Comparison of ENCODE assay signal across 15 cellular contexts in the genomic region with DNA sequence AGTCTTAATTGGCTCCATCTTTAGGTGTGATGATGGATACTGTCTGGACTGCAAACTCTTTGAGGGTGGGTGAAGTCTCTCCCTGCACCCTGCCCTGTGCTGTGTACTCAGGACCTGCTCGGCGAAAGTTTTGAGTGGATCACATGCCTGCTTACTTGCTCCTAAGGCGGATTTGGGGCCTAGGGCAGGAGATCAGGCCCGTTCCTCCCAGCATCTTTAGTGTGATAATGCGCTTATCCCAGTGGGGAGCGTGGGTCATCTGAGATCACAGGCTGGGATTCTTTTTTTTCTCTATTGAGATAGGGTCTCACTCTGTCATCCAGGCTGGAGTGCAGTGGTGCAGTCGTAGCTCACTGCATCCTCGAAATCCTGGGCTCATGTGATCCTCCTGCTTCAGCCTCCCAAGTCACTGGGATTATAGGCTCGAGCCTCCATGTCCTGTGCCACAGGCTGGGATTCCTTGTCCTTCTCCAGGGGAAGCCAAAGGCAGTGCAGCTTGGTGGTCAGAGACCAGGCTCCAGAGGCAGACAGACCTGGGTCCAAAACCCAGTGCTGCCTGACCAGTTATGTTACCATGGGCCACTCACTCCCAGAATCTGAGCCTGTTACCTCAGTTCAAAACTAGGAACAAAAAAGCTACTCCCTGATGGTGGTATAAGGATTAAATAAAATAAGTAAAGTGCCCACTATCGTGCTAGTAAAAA.
"Had no signal": no experiment of that assay in that cellular context is flagged by ENCODE, and none has a peak within 500 bp of the region (broad histone marks: within the 10 kb centered on the region; RNA-seq: fewer than 3 reads in every experiment).

No MANE protein-coding gene starts in this region.

- H3K9me3 Mint-ChIP-seq: activated CD4-positive, alpha-beta T cell treated with anti-CD3 and anti-CD28 coated beads, Interleukin-2, amount 10 ng/mL, durations not matched to agents 24 days and 14 days; activated CD8-positive, alpha-beta T cell treated with anti-CD3 and anti-CD28 coated beads for 36 hours; activated naive CD8-positive, alpha-beta T cell treated with anti-CD3 and anti-CD28 coated beads, Interleukin-2, amount 10 ng/mL, durations not matched to agents 7 days and 5 days; activated T-cell treated with anti-CD3 and anti-CD28 coated beads, Interleukin-2, amount 50 U/mL, for 72 hours had no signal

- H3K27ac Mint-ChIP-seq: activated CD4-positive, alpha-beta T cell treated with anti-CD3 and anti-CD28 coated beads, Interleukin-2, amount 10 ng/mL, durations not matched to agents 24 days and 14 days; activated CD8-positive, alpha-beta T cell treated with anti-CD3 and anti-CD28 coated beads for 36 hours; activated naive CD8-positive, alpha-beta T cell treated with anti-CD3 and anti-CD28 coated beads, Interleukin-2, amount 10 ng/mL, durations not matched to agents 7 days and 5 days; activated T-cell treated with anti-CD3 and anti-CD28 coated beads, Interleukin-2, amount 50 U/mL, for 72 hours had no signal

- H3K27me3 Mint-ChIP-seq: activated CD8-positive, alpha-beta T cell treated with anti-CD3 and anti-CD28 coated beads for 36 hours had no signal

- H3K4me1 Mint-ChIP-seq: activated CD4-positive, alpha-beta T cell treated with anti-CD3 and anti-CD28 coated beads, Interleukin-2, amount 10 ng/mL, durations not matched to agents 24 days and 14 days; activated naive CD8-positive, alpha-beta T cell treated with anti-CD3 and anti-CD28 coated beads, Interleukin-2, amount 10 ng/mL, durations not matched to agents 7 days and 5 days had no signal

- ATAC-seq: activated CD8-positive, alpha-beta T cell treated with anti-CD3 and anti-CD28 coated beads for 36 hours; activated T-cell treated with anti-CD3 and anti-CD28 coated beads, Interleukin-2, amount 50 U/mL, for 72 hours; lower lobe of right lung had no signal

- DNase-seq: activated CD4-positive, alpha-beta T cell treated with anti-CD3 and anti-CD28 coated beads, Interleukin-2, amount 10 ng/mL, durations not matched to agents 24 days and 14 days; activated CD8-positive, alpha-beta T cell treated with anti-CD3 and anti-CD28 coated beads for 36 hours; activated naive CD8-positive, alpha-beta T cell treated with anti-CD3 and anti-CD28 coated beads, Interleukin-2, amount 10 ng/mL, durations not matched to agents 7 days and 5 days; activated T-cell treated with anti-CD3 and anti-CD28 coated beads, Interleukin-2, amount 50 U/mL, for 72 hours; brain microvascular endothelial cell; central memory CD4-positive, alpha-beta T cell; esophagus squamous epithelium; heart right ventricle; lower lobe of right lung; midbrain; spleen; stimulated activated CD4-positive, alpha-beta T cell treated with anti-CD3 and anti-CD28 coated beads, Interleukin-4, amount 100 ng/mL, for 4 hours; stimulated activated naive CD4-positive, alpha-beta T cell; T1000; thyroid gland had no signal

- H3K36me3 Mint-ChIP-seq: activated naive CD8-positive, alpha-beta T cell treated with anti-CD3 and anti-CD28 coated beads, Interleukin-2, amount 10 ng/mL, durations not matched to agents 7 days and 5 days had no signal

- H3K4me3 Mint-ChIP-seq: activated CD4-positive, alpha-beta T cell treated with anti-CD3 and anti-CD28 coated beads, Interleukin-2, amount 10 ng/mL, durations not matched to agents 24 days and 14 days; activated CD8-positive, alpha-beta T cell treated with anti-CD3 and anti-CD28 coated beads for 36 hours; activated naive CD8-positive, alpha-beta T cell treated with anti-CD3 and anti-CD28 coated beads, Interleukin-2, amount 10 ng/mL, durations not matched to agents 7 days and 5 days; activated T-cell treated with anti-CD3 and anti-CD28 coated beads, Interleukin-2, amount 50 U/mL, for 72 hours had no signal
